In genomic region chr17:78899361-78900260, GRCh38 we compare ENCODE assay signal across 12 cellular contexts. TPM values are rescaled to one million over a fixed set of nuclear protein-coding genes. Genes with fewer than 3 reads are reported as not detected.
DNase-seq lines count a peak whose midpoint lies in the region; ATAC-seq lines count a peak whose summit lies in the region.
"Had no signal": no experiment of that assay in that cellular context is flagged by ENCODE, and none has a peak within 500 bp of the region (broad histone marks: within the 10 kb centered on the region; RNA-seq: fewer than 3 reads in every experiment).

No MANE protein-coding gene starts in this region.

- H3K27ac ChIP-seq in layer of hippocampus (ENCODE audit: low read depth, low read length) (peak overlapping the region; percentile 87), skeletal muscle tissue (ENCODE audit: low read depth, low read length) (peak overlapping the region; percentile 30)
- H3K27ac ChIP-seq: right lobe of liver had no signal

- no peak overlapping the region for H3K9ac ChIP-seq in skeletal muscle tissue (ENCODE audit: low read depth in 1 of 3, low read length in 3 of 3)

- H3K27me3 ChIP-seq in layer of hippocampus (ENCODE audit: control insufficient read depth, insufficient read depth, low read length) (no peaks in the 10 kb centered on the region), skeletal muscle tissue (ENCODE audit: control insufficient read depth in 3 of 3, insufficient read depth in 3 of 3, low read length in 3 of 3) (no peaks in the 10 kb centered on the region)
- H3K27me3 ChIP-seq: right lobe of liver had no signal

- H3K9me3 ChIP-seq in skeletal muscle tissue (ENCODE audit: control insufficient read depth in 3 of 3, low read length in 3 of 3): no peaks in the 10 kb centered on the region
- H3K9me3 ChIP-seq: right lobe of liver had no signal

- peaks cover 43 to 45% (median 45%) of the 10 kb centered on the region in 3 donors for H3K4me1 ChIP-seq in skeletal muscle tissue (ENCODE audit: control insufficient read depth in 3 of 3, insufficient read depth in 3 of 3, low read length in 3 of 3)

- in situ Hi-C loops in G401 (cut with HindIII; ENCODE audit: low sequenced_read_pairs): no loop called here

- peaks cover 0 to 7% (median 0%) of the 10 kb centered on the region in 3 donors for H3K36me3 ChIP-seq in skeletal muscle tissue (ENCODE audit: control insufficient read depth in 3 of 3, insufficient read depth in 3 of 3, low read length in 3 of 3)
- H3K36me3 ChIP-seq: right lobe of liver had no signal

- DNase-seq in HPDE6-E6E7 (ENCODE audit: extremely low spot score): peak; percentile 49
- peak; percentile 90 for DNase-seq in epidermal melanocyte (ENCODE audit: insufficient read length, low spot score)
- no peak for DNase-seq in NCI-H345 treated with DMSO at 0.1 percent for 48 hours (lab: John Stamatoyannopoulos, UW; ENCODE audit: unreplicated experiment)
- DNase-seq in NCI-H2081 (lab: John Stamatoyannopoulos, UW): no peak
- DNase-seq in G401 (ENCODE audit: low spot score): no peak
- DNase-seq: activated CD8-positive, alpha-beta memory T cell treated with anti-CD3 and anti-CD28 coated beads, Interleukin-2, amount 10 ng/mL, durations not matched to agents 7 days and 5 days; DMS79; NCI-H2081 treated with DMSO at 0.1 percent for 48 hours; right lobe of liver had no signal

- no peak overlapping the region for H3K4me3 ChIP-seq in skeletal muscle tissue (ENCODE audit: low read length in 3 of 3)
- H3K4me3 ChIP-seq: right lobe of liver had no signal

- no peak for ATAC-seq in HG03095 (IDR thresholded peaks at IDR 0.05; ENCODE audit: unreplicated experiment)
- ATAC-seq: activated CD8-positive, alpha-beta memory T cell treated with anti-CD3 and anti-CD28 coated beads, Interleukin-2, amount 10 ng/mL, durations not matched to agents 7 days and 5 days; right lobe of liver had no signal

RNA-seq across cellular contexts. Expression of gene CEP295NL, which starts 3.4 kb away (rescaled TPM):
- total RNA-seq in skeletal muscle tissue: 1.6 TPM
- 0.37 TPM in 1 of 2 replicates, not detected in the other for total RNA-seq in G401 (2014; rRNA removed; shearing (Covaris generic))

RNA-seq across cellular contexts. Expression of gene TIMP2, which starts 25.6 kb away (rescaled TPM):
- total RNA-seq in skeletal muscle tissue: 39.7 TPM
- total RNA-seq in G401 (2014; rRNA removed; shearing (Covaris generic)): 32.4 and 37.5 TPM in 2 replicates

RNA-seq across cellular contexts. Expression of gene USP36, which starts 59.0 kb away (rescaled TPM):
- 25.6 TPM for total RNA-seq in skeletal muscle tissue
- 10.1 and 10.4 TPM in 2 replicates for total RNA-seq in G401 (2014; rRNA removed; shearing (Covaris generic))

Comparison
In these comparisons a context has a peak if more than half of its experiments do, and no peak if none do; other contexts are left out.
1. DNase-seq: peak in HPDE6-E6E7 (single experiment) and epidermal melanocyte (single experiment); none in NCI-H345 treated with DMSO at 0.1 percent for 48 hours (single experiment), NCI-H2081 (0 of 2) and G401 (single experiment).